In the genomic region with DNA sequence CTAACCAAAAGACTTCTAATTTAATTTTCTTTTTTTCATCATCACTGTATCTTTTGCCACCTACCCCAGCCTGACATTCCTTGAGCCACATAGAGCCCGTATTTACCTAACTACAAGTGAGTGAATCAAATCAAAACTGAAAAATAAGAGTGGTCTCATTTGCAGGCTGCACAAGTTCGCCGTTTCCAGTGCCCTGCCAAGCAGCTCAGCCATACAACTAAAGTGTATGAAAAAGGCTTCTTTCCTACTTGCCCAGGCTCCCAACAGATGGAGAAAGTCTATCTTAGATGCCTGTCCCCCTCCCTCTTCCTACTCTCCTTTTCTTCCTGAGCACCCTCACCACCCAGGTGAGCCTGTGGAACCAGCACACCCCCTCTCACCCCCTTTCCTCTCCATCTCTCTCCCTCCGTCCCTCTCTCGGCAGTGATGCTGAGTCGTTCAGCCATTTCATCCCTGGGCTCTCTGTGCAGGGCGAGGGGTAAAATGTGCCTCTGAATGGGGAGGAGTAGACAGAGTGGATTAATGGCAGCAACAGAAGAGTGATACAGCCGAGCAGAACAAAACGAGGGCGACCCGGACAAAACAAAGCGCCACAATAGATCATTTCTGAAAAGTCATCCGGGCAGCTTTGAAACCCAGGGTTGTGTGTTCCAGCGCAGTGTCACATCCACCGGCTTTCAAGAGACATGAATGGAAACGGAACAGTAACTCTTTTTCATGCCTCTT, we compare ENCODE assay signal across 21 cellular contexts.
"Had no signal": no experiment of that assay in that cellular context is flagged by ENCODE, and none has a peak within 500 bp of the region (broad histone marks: within the 10 kb centered on the region; RNA-seq: fewer than 3 reads in every experiment).

No MANE protein-coding gene starts in this region.

- H3K9me3 ChIP-seq: esophagus squamous epithelium, lower lobe of right lung, psoas muscle, right lobe of liver, upper lobe of left lung had no signal

- H3K4me3 Mint-ChIP-seq: activated CD4-positive, alpha-beta memory T cell treated with anti-CD3 and anti-CD28 coated beads for 36 hours; activated naive CD8-positive, alpha-beta T cell treated with anti-CD3 and anti-CD28 coated beads for 36 hours; activated T-helper 1 cell treated with anti-CD3 and anti-CD28 coated beads, Interleukin-12 subunit alpha, Interleukin-12 subunit beta, Interleukin-2, Interleukin-4 antibody, amounts not matched to agents 30 ng/mL and 10 ng/mL and 1 ng/mL, durations not matched to agents 14 hours and 24 hours and 36 hours; nephron; stimulated activated naive CD8-positive, alpha-beta T cell treated with anti-CD3 and anti-CD28 coated beads, Interleukin-15, Interleukin-2, amounts not matched to agents 100 ng/mL and 50 ng/mL, for 24 hours; WTC11 had no signal

- DNase-seq: activated CD4-positive, alpha-beta memory T cell treated with anti-CD3 and anti-CD28 coated beads for 36 hours; activated CD4-positive, alpha-beta T cell treated with anti-CD3 and anti-CD28 coated beads for 4 hours; activated naive CD8-positive, alpha-beta T cell treated with anti-CD3 and anti-CD28 coated beads for 36 hours; activated T-cell treated with anti-CD3 and anti-CD28 coated beads for 4 hours; amniotic stem cell; cortex of kidney; effector CD8-positive, alpha-beta T cell; esophagus squamous epithelium; left colon; lower lobe of right lung; psoas muscle; right lobe of liver; small intestine; stimulated activated CD4-positive, alpha-beta T cell treated with anti-CD3 and anti-CD28 coated beads, Interleukin-15, amount 100 ng/mL, for 24 hours; stimulated activated CD4-positive, alpha-beta T cell treated with anti-CD3 and anti-CD28 coated beads, Interleukin-2, amount 100 ng/mL, for 48 hours; upper lobe of left lung had no signal

- H3K36me3 Mint-ChIP-seq: activated CD4-positive, alpha-beta memory T cell treated with anti-CD3 and anti-CD28 coated beads for 36 hours; activated naive CD8-positive, alpha-beta T cell treated with anti-CD3 and anti-CD28 coated beads for 36 hours; WTC11 had no signal

- H3K9me3 Mint-ChIP-seq: activated CD4-positive, alpha-beta memory T cell treated with anti-CD3 and anti-CD28 coated beads for 36 hours; activated naive CD8-positive, alpha-beta T cell treated with anti-CD3 and anti-CD28 coated beads for 36 hours; activated T-helper 1 cell treated with anti-CD3 and anti-CD28 coated beads, Interleukin-12 subunit alpha, Interleukin-12 subunit beta, Interleukin-2, Interleukin-4 antibody, amounts not matched to agents 30 ng/mL and 10 ng/mL and 1 ng/mL, durations not matched to agents 14 hours and 24 hours and 36 hours; nephron; stimulated activated naive CD8-positive, alpha-beta T cell treated with anti-CD3 and anti-CD28 coated beads, Interleukin-15, Interleukin-2, amounts not matched to agents 100 ng/mL and 50 ng/mL, for 24 hours; WTC11 had no signal

- H3K27ac Mint-ChIP-seq: activated CD4-positive, alpha-beta memory T cell treated with anti-CD3 and anti-CD28 coated beads for 36 hours; activated naive CD8-positive, alpha-beta T cell treated with anti-CD3 and anti-CD28 coated beads for 36 hours; activated T-helper 1 cell treated with anti-CD3 and anti-CD28 coated beads, Interleukin-12 subunit alpha, Interleukin-12 subunit beta, Interleukin-2, Interleukin-4 antibody, amounts not matched to agents 30 ng/mL and 10 ng/mL and 1 ng/mL, durations not matched to agents 14 hours and 24 hours and 36 hours; stimulated activated naive CD8-positive, alpha-beta T cell treated with anti-CD3 and anti-CD28 coated beads, Interleukin-15, Interleukin-2, amounts not matched to agents 100 ng/mL and 50 ng/mL, for 24 hours; WTC11 had no signal

- H3K4me3 ChIP-seq: esophagus squamous epithelium, lower lobe of right lung, right lobe of liver, SK-N-MC, upper lobe of left lung had no signal

- H3K27me3 ChIP-seq: right lobe of liver, upper lobe of left lung had no signal

- ATAC-seq: left colon, lower lobe of right lung, right lobe of liver, WTC11 had no signal

- H3K4me1 ChIP-seq: esophagus squamous epithelium, lower lobe of right lung, right lobe of liver, upper lobe of left lung had no signal

- H3K4me1 Mint-ChIP-seq: activated naive CD8-positive, alpha-beta T cell treated with anti-CD3 and anti-CD28 coated beads for 36 hours had no signal

- H3K27ac ChIP-seq: esophagus squamous epithelium, lower lobe of right lung, psoas muscle, right lobe of liver, SK-N-MC, upper lobe of left lung had no signal

- H3K36me3 ChIP-seq: esophagus squamous epithelium, lower lobe of right lung, right lobe of liver, upper lobe of left lung had no signal
